ENCODE assay signal across 8 cellular contexts in genomic region chr13:42969558-42970172, GRCh38. TPM values are rescaled to one million over a fixed set of nuclear protein-coding genes. Genes with fewer than 3 reads are reported as not detected.
A peak's percentile ranks its signal among the peaks of the same experiment; 100 is the strongest.
DNase-seq lines count a peak whose midpoint lies in the region; ATAC-seq and TF ChIP-seq lines count a peak whose summit lies in the region.

No MANE protein-coding gene starts in this region.

- intact Hi-C loops in heart right ventricle (cut with DNase I) (loop anchor here in 9 of 10 donors (2.0 to 10.0 kb wide), 13 partner anchors 53 to 905 kb away; partner anchors contain the start of genes CCDC122 (in 4 of the 9), LACC1 (in 4 of the 9) and DNAJC15 (in 1 of the 9)), psoas muscle (cut with DNase I) (loop anchor here (2.0 to 10.0 kb wide), 4 partner anchors 833 to 905 kb away; partner anchors contain the start of genes CCDC122 (in 1 of the 2) and LACC1 (in 1 of the 2))

- 46 to 47% methylated on average over 12 of the region's 12 CpGs for WGBS in heart right ventricle, 2 donors
- WGBS in psoas muscle, 3 donors, result 44 to 51% (median 50%) methylated on average over 12 of the region's 12 CpGs

- in situ Hi-C loops in KBM-7 (cut with MboI; ENCODE audit: low pct_unique_long_range_greater_than_20kb, low sequenced_read_pairs), result no loop called here

- ATAC-seq in heart right ventricle (peak; percentile 77 to 96 (median 90)), psoas muscle (peak; percentile 68 to 98 (median 86)), HG03520 (IDR thresholded peaks at IDR 0.05; ENCODE audit: unreplicated experiment) (no peak)

- no peaks in the 10 kb centered on the region for H3K27me3 ChIP-seq in adipocyte (replicated peaks; ENCODE audit: control insufficient read depth, insufficient read depth, low read length)
- H3K27me3 ChIP-seq in heart right ventricle, result no peaks in the 10 kb centered on the region
- H3K27me3 ChIP-seq in psoas muscle (ENCODE audit: insufficient read depth in 3 of 3, low read length in 2 of 3), result no peaks in the 10 kb centered on the region

- H3K4me1 ChIP-seq in adipocyte (ENCODE audit: control insufficient read depth, insufficient read depth, low read length) (peaks cover 43% of the 10 kb centered on the region), heart right ventricle (peaks cover 0 to 33% (median 20%) of the 10 kb centered on the region in 9 donors), psoas muscle (no peaks in the 10 kb centered on the region)

- peak; percentile 70 to 89 (median 84) for TF ChIP-seq CTCF in heart right ventricle (IDR thresholded peaks at IDR 0.05)
- peak; percentile 73 for TF ChIP-seq CTCF in psoas muscle (IDR thresholded peaks at IDR 0.05)

- no peak overlapping the region for H3K27ac ChIP-seq in heart right ventricle
- no peak overlapping the region for H3K27ac ChIP-seq in psoas muscle

- H3K4me3 ChIP-seq in adipocyte (ENCODE audit: low read length) (no peak overlapping the region), heart right ventricle (no peak overlapping the region), psoas muscle (no peak overlapping the region)

- DNase-seq in NCI-H1105 treated with DMSO at 0.1 percent for 48 hours (lab: John Stamatoyannopoulos, UW) (peak; percentile 35), NCI-H1105 (lab: John Stamatoyannopoulos, UW) (no peak), KBM-7 (peak; percentile 69), SW480 (ENCODE audit: low spot score) (peak; percentile 70), adipocyte (ENCODE audit: low read depth) (peak; percentile 76), heart right ventricle (peak; percentile 79 to 83), psoas muscle (peak; percentile 81 to 88)

- H3K36me3 ChIP-seq in adipocyte (ENCODE audit: control insufficient read depth, insufficient read depth, low read length, severe bottlenecking) (peaks cover 3% of the 10 kb centered on the region), heart right ventricle (peaks cover 0 to 40% (median 0%) of the 10 kb centered on the region in 9 donors), psoas muscle (ENCODE audit: insufficient read depth in 1 of 2, low read depth in 1 of 2) (no peaks in the 10 kb centered on the region)

- H3K9me3 ChIP-seq in adipocyte (ENCODE audit: control insufficient read depth, low read length) (no peaks in the 10 kb centered on the region), heart right ventricle (no peaks in the 10 kb centered on the region), psoas muscle (no peaks in the 10 kb centered on the region)

- peak overlapping the region; percentile 44 for H3K9ac ChIP-seq in adipocyte (ENCODE audit: low read length)

RNA-seq across cellular contexts. Expression of gene EPSTI1, which starts 22.4 kb away (rescaled TPM):
- 10 to 100 TPM in 1 of 10 donors, 1 to 10 TPM in 9; 2.4 to 31.3 (median 4.7) TPM for total RNA-seq in heart right ventricle
- 1 to 10 TPM; 1.8 to 2.0 TPM for polyA plus RNA-seq in heart right ventricle
- total RNA-seq in psoas muscle, result 1 to 10 TPM; 1.4 to 2.6 (median 1.5) TPM
- polyA plus RNA-seq in psoas muscle, result under 1 TPM; 0.82 to 0.91 (median 0.89) TPM

RNA-seq across cellular contexts. Expression of gene DNAJC15, which starts 53.7 kb away (rescaled TPM):
- total RNA-seq in heart right ventricle (10 to 100 TPM; 16.7 to 32.1 (median 28.1) TPM), psoas muscle (10 to 100 TPM in 3 of 4 donors, 1 to 10 TPM in 1; 9.4 to 13.6 (median 11.4) TPM)
- polyA plus RNA-seq in heart right ventricle (10 to 100 TPM; 14.4 to 36.7 TPM), psoas muscle (10 to 100 TPM; 17.1 to 22.4 (median 18.8) TPM)
